Comparison of ENCODE assay signal across 8 cellular contexts in genomic region chr10:88065384-88066049, GRCh38.
DNase-seq lines count a peak whose midpoint lies in the region; ATAC-seq lines count a peak whose summit lies in the region.
"Had no signal": no experiment of that assay in that cellular context is flagged by ENCODE, and none has a peak within 500 bp of the region (broad histone marks: within the 10 kb centered on the region; RNA-seq: fewer than 3 reads in every experiment).

No MANE protein-coding gene starts in this region.

- ATAC-seq in GM18870 (IDR thresholded peaks at IDR 0.05; ENCODE audit: unreplicated experiment) (peak; percentile 30), HG02884 (IDR thresholded peaks at IDR 0.05; ENCODE audit: unreplicated experiment) (peak; percentile 36)
- peak; percentile 78 to 87 for ATAC-seq in activated T-cell treated with anti-CD3 and anti-CD28 coated beads, Interleukin-2, amount 50 U/mL, for 4 hours
- ATAC-seq: K562 had no signal

- H3K4me3 Mint-ChIP-seq in activated T-cell treated with anti-CD3 and anti-CD28 coated beads, Interleukin-2, amount 50 U/mL, for 4 hours: no peak overlapping the region

- H3K36me3 Mint-ChIP-seq in activated T-cell treated with anti-CD3 and anti-CD28 coated beads, Interleukin-2, amount 50 U/mL, for 4 hours (ENCODE audit: insufficient read depth): no peaks in the 10 kb centered on the region

- H3K27me3 Mint-ChIP-seq in activated T-cell treated with anti-CD3 and anti-CD28 coated beads, Interleukin-2, amount 50 U/mL, for 4 hours (ENCODE audit: low read depth): no peaks in the 10 kb centered on the region

- DNase-seq in activated T-cell treated with anti-CD3 and anti-CD28 coated beads, Interleukin-2, amount 50 U/mL, for 4 hours: no peak
- DNase-seq in stimulated activated CD4-positive, alpha-beta T cell treated with anti-CD3 and anti-CD28 coated beads, Interleukin-2, amount 100 ng/mL, for 48 hours: peak; percentile 24
- DNase-seq in Ammon's horn (ENCODE audit: low spot score): no peak
- no peak for DNase-seq in NCI-H1417 (lab: John Stamatoyannopoulos, UW)
- DNase-seq in ecto neural progenitor cell (ENCODE audit: low spot score): no peak

- H3K9me3 Mint-ChIP-seq in activated T-cell treated with anti-CD3 and anti-CD28 coated beads, Interleukin-2, amount 50 U/mL, for 4 hours: no peaks in the 10 kb centered on the region

- H3K4me1 Mint-ChIP-seq in activated T-cell treated with anti-CD3 and anti-CD28 coated beads, Interleukin-2, amount 50 U/mL, for 4 hours (ENCODE audit: low read depth): peaks cover 74% of the 10 kb centered on the region

Comparison
In these comparisons a context has a peak if more than half of its experiments do, and no peak if none do; other contexts are left out.
1. ATAC-seq: peak in every context shown above with its lines; median percentile 82 in activated T-cell treated with anti-CD3 and anti-CD28 coated beads, Interleukin-2, amount 50 U/mL, for 4 hours; 36 in HG02884; 30 in GM18870.
2. DNase-seq: peak in stimulated activated CD4-positive, alpha-beta T cell treated with anti-CD3 and anti-CD28 coated beads, Interleukin-2, amount 100 ng/mL, for 48 hours (2 of 2); none in activated T-cell treated with anti-CD3 and anti-CD28 coated beads, Interleukin-2, amount 50 U/mL, for 4 hours (single experiment), Ammon's horn (single experiment), NCI-H1417 (0 of 3) and ecto neural progenitor cell (single experiment).